Comparison of ENCODE assay signal across 23 cellular contexts in genomic region chr2:39362595-39362994, GRCh38.
"Had no signal": no experiment of that assay in that cellular context is flagged by ENCODE, and none has a peak within 500 bp of the region (broad histone marks: within the 10 kb centered on the region; RNA-seq: fewer than 3 reads in every experiment).

No MANE protein-coding gene starts in this region.

- H3K4me1 ChIP-seq: left lung, lower lobe of right lung, prostate gland, sigmoid colon, spleen, upper lobe of left lung, vagina had no signal

- H3K9me3 ChIP-seq: pancreas, prostate gland had no signal

- FAIRE-seq: keratinocyte, pancreas, small intestine had no signal

- H3K36me3 ChIP-seq: lower lobe of right lung, pancreas, prostate gland, sigmoid colon, vagina had no signal

- DNase-seq: hippocampal formation; left colon; left lung; lower lobe of right lung; mammary epithelial cell; mesenchymal stem cell; naive thymus-derived CD8-positive, alpha-beta T cell; nucleus accumbens; pancreas; posterior cingulate gyrus; retina; right cardiac atrium; sigmoid colon; small intestine; spleen; stimulated activated CD4-positive, alpha-beta T cell treated with anti-CD3 and anti-CD28 coated beads, Interleukin-4, amount 100 ng/mL, for 24 hours; stimulated activated naive CD4-positive, alpha-beta T cell; upper lobe of left lung had no signal

- ATAC-seq: left colon; left lung; lower lobe of right lung; naive thymus-derived CD8-positive, alpha-beta T cell; pancreas; right cardiac atrium; stimulated activated effector memory CD8-positive, alpha-beta T cell treated with anti-CD3 and anti-CD28 coated beads, Interleukin-12 subunit alpha, Interleukin-12 subunit beta, amount 100 ng/mL, for 72 hours had no signal

- H3K27me3 ChIP-seq: left lung, pancreas, sigmoid colon, spleen, tibial nerve, upper lobe of left lung, vagina had no signal

- H3K4me3 ChIP-seq: left lung, lower lobe of right lung, pancreas, prostate gland, sigmoid colon, spleen, tibial nerve, upper lobe of left lung, vagina had no signal

- H3K27ac ChIP-seq: left lung, lower lobe of right lung, pancreas, prostate gland, sigmoid colon, spleen, tibial nerve, upper lobe of left lung, vagina had no signal
